ENCODE assay signal across 28 cellular contexts in the genomic region with DNA sequence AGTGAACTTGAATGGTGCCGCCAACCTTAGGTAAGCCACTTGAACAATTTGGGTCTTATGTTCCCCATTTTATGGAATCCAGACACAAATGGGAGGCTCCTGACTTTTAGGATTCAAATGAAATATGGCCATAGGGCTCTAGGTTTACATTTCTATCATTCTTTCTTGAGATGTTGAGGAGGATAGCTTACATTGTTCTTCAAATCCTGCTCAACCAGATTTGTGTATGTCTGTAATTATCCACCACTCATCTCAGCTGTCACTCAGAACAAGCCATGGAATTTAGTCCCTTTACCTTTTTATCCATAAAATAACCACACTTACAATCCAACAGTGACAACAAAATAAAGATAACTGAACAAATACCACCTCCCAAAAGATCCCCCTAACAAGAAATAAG.
"Had no signal": no experiment of that assay in that cellular context is flagged by ENCODE, and none has a peak within 500 bp of the region (broad histone marks: within the 10 kb centered on the region; RNA-seq: fewer than 3 reads in every experiment).

No MANE protein-coding gene starts in this region.

- H3K4me3 ChIP-seq: K562, SJSA1, SK-N-MC had no signal

- FAIRE-seq: HTR-8/SVneo, K562, RCC 7860 had no signal

- H3K9ac ChIP-seq: KMS-11 had no signal

- H3K27ac ChIP-seq: HL-60, KMS-11, SJSA1, SK-N-MC had no signal

- H3K9me3 ChIP-seq: SJSA1 had no signal

- H3K4me1 Mint-ChIP-seq: IgD-negative memory B cell had no signal

- H3K27me3 Mint-ChIP-seq: IgD-negative memory B cell had no signal

- H3K27ac Mint-ChIP-seq: IgD-negative memory B cell had no signal

- DNase-seq: Kasumi-1, MM.1S, MV-4-11, NCI-H1048, NCI-H1105, NCI-H1417, NCI-H1436 treated with DMSO at 0.1 percent for 48 hours, NCI-H1694, NCI-H187 treated with DMSO at 0.1 percent for 48 hours, NCI-H2029 treated with DMSO at 0.1 percent for 48 hours, NCI-H2171, NCI-H226, NCI-H446, NCI-H510A, NCI-H524 treated with DMSO at 0.1 percent for 48 hours, NCI-H69, NCI-H774, Right ventricle myocardium superior, RPMI8226, SIG-M5 had no signal

- ATAC-seq: K562 had no signal

- H3K4me1 ChIP-seq: SJSA1 had no signal

- H3K27me3 ChIP-seq: SJSA1 had no signal

- H3K4me3 Mint-ChIP-seq: IgD-negative memory B cell had no signal

- H3K4me2 ChIP-seq: KMS-11 had no signal

- H3K36me3 Mint-ChIP-seq: IgD-negative memory B cell had no signal

- H3K36me3 ChIP-seq: SJSA1 had no signal
